In the genomic region with DNA sequence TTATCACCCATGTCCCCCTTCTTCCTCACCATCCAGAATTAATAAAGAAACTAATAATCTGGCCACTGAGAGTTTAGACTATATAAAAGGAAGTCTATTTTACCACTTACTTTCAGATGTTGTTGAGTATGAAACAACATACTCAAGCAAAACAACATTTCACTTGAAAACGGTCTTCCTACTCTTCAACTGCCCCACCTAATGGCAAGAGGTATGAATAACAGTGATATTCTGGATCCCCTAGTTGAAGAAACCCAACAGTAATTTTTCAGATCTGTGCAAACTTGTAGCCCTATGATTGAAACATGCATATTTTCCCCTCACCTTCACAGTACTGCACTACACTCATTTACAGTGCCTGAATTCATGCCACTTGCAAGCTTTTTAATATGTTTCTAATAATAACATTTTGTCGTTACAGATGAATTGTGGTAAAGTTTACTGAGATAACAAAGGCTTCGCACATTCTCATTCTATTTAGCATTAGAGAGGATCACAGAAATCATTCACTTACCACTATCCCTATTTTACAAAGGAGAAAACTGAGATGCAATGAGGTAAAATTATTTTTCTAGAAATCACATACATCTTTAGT, we compare ENCODE assay signal across 8 cellular contexts.
A peak's percentile ranks its signal among the peaks of the same experiment; 100 is the strongest.
DNase-seq lines count a peak whose midpoint lies in the region; ATAC-seq, FAIRE-seq and TF ChIP-seq lines count a peak whose summit lies in the region.

No MANE protein-coding gene starts in this region.

- no peaks in the 10 kb centered on the region for H4K20me1 ChIP-seq in keratinocyte (ENCODE audit: control insufficient read depth, extremely low read depth, insufficient read depth, low read length)

- H3K4me1 ChIP-seq in RWPE2 (ENCODE audit: insufficient read depth, poor library complexity, severe bottlenecking) (no peaks in the 10 kb centered on the region), keratinocyte (ENCODE audit: control insufficient read depth, extremely low read depth, insufficient read depth, low read length) (no peaks in the 10 kb centered on the region)

- H3K9me3 Mint-ChIP-seq in activated CD4-positive, alpha-beta memory T cell treated with anti-CD3 and anti-CD28 coated beads, Interleukin-2, amount 10 ng/mL, durations not matched to agents 7 days and 5 days, result no peaks in the 10 kb centered on the region

- H3K27ac Mint-ChIP-seq in activated CD4-positive, alpha-beta memory T cell treated with anti-CD3 and anti-CD28 coated beads, Interleukin-2, amount 10 ng/mL, durations not matched to agents 7 days and 5 days, result no peak overlapping the region

- no peaks in the 10 kb centered on the region for H3K9me1 ChIP-seq in keratinocyte (ENCODE audit: control insufficient read depth, extremely low read depth, insufficient read depth, low read length)

- POLR2A ChIA-PET in activated CD4-positive, alpha-beta memory T cell treated with anti-CD3 and anti-CD28 coated beads, Interleukin-2, amount 10 ng/mL, durations not matched to agents 7 days and 5 days (lab: Charles Lee), result no interaction called here

- H3K9me3 ChIP-seq in RWPE2 (ENCODE audit: severe bottlenecking) (no peaks in the 10 kb centered on the region), keratinocyte (ENCODE audit: control insufficient read depth, low read depth, low read length) (no peaks in the 10 kb centered on the region)

- H2AFZ ChIP-seq in keratinocyte (ENCODE audit: control insufficient read depth, low read length), result no peak overlapping the region

- peak; percentile 37 for DNase-seq in AG10803 (ENCODE audit: low read depth)
- no peak for DNase-seq in RWPE2 (ENCODE audit: low spot score)
- DNase-seq in keratinocyte (ENCODE audit: low read depth, low spot score), result no peak
- no peak for DNase-seq in NCI-H146 (lab: John Stamatoyannopoulos, UW)
- no peak for DNase-seq in activated CD4-positive, alpha-beta memory T cell treated with anti-CD3 and anti-CD28 coated beads, Interleukin-2, amount 10 ng/mL, durations not matched to agents 7 days and 5 days

- no peak overlapping the region for H3K4me3 ChIP-seq in AG10803 (ENCODE audit: low read length)
- no peak overlapping the region for H3K4me3 ChIP-seq in RWPE2 (ENCODE audit: severe bottlenecking)
- no peak overlapping the region for H3K4me3 ChIP-seq in keratinocyte (ENCODE audit: control insufficient read depth in 2 of 3, extremely low read depth in 1 of 3, insufficient read depth in 2 of 3, low read depth in 1 of 3, low read length in 3 of 3)

- no peak overlapping the region for H3K9ac ChIP-seq in keratinocyte (ENCODE audit: control insufficient read depth, extremely low read depth, insufficient read depth, low read length)

- ATAC-seq in GM18520 (IDR thresholded peaks at IDR 0.05; ENCODE audit: unreplicated experiment), result peak; percentile 61
- ATAC-seq in HG03378 (IDR thresholded peaks at IDR 0.05; ENCODE audit: unreplicated experiment), result peak; percentile 74
- ATAC-seq in RWPE2 (ENCODE audit: low read depth), result no peak
- ATAC-seq in HG03469 (IDR thresholded peaks at IDR 0.05; ENCODE audit: unreplicated experiment), result no peak

- no peaks in the 10 kb centered on the region for H3K27me3 Mint-ChIP-seq in activated CD4-positive, alpha-beta memory T cell treated with anti-CD3 and anti-CD28 coated beads, Interleukin-2, amount 10 ng/mL, durations not matched to agents 7 days and 5 days

- no peak overlapping the region for H3K4me2 ChIP-seq in keratinocyte (ENCODE audit: control insufficient read depth, extremely low read depth, insufficient read depth, low read depth, low read length)

- peak; percentile 20 for FAIRE-seq in keratinocyte (lab: Jason Lieb, UNC)

- H3K4me1 Mint-ChIP-seq in activated CD4-positive, alpha-beta memory T cell treated with anti-CD3 and anti-CD28 coated beads, Interleukin-2, amount 10 ng/mL, durations not matched to agents 7 days and 5 days, result no peaks in the 10 kb centered on the region

- H3K27me3 ChIP-seq in RWPE2 (ENCODE audit: insufficient read depth, poor library complexity, severe bottlenecking) (peaks cover 9% of the 10 kb centered on the region), keratinocyte (ENCODE audit: control insufficient read depth, extremely low read depth, insufficient read depth, low read length) (no peaks in the 10 kb centered on the region)

- H3K4me3 Mint-ChIP-seq in activated CD4-positive, alpha-beta memory T cell treated with anti-CD3 and anti-CD28 coated beads, Interleukin-2, amount 10 ng/mL, durations not matched to agents 7 days and 5 days, result no peak overlapping the region

- no peaks in the 10 kb centered on the region for H3K36me3 ChIP-seq in RWPE2 (ENCODE audit: low read depth)
- H3K36me3 ChIP-seq in keratinocyte (ENCODE audit: control insufficient read depth in 2 of 2, extremely low read depth in 1 of 2, insufficient read depth in 2 of 2, low read length in 2 of 2), result no peaks in the 10 kb centered on the region

- dilution Hi-C loops in keratinocyte (cut with MboI; ENCODE audit: extremely low pct_ligation_motif_present, low sequenced_read_pairs), result no loop called here

- no peak overlapping the region for H3K27ac ChIP-seq in RWPE2 (ENCODE audit: poor library complexity, severe bottlenecking)
- H3K27ac ChIP-seq in keratinocyte (ENCODE audit: control insufficient read depth, insufficient read depth, low read length), result no peak overlapping the region

- no peaks in the 10 kb centered on the region for H3K79me2 ChIP-seq in keratinocyte (ENCODE audit: control insufficient read depth, insufficient read depth, low read length)

- peak; percentile 77 for TF ChIP-seq CTCF in AG10803 (conservative IDR thresholded peaks at IDR 0.05; ENCODE audit: low read length)
- TF ChIP-seq CTCF in RWPE2 (IDR thresholded peaks at IDR 0.05; ENCODE audit: poor library complexity, severe bottlenecking), result peak; percentile 77
- peak in 2 of 3 experiments; percentile 49 to 61 for TF ChIP-seq CTCF in keratinocyte (optimal IDR thresholded peaks at IDR 0.05 in 1 of 3, IDR thresholded peaks at IDR 0.05 in 1 of 3, conservative IDR thresholded peaks at IDR 0.05 in 1 of 3; ENCODE audit: extremely low read depth in 1 of 3, insufficient read depth in 2 of 3, low read length in 3 of 3)

- H3K36me3 Mint-ChIP-seq in activated CD4-positive, alpha-beta memory T cell treated with anti-CD3 and anti-CD28 coated beads, Interleukin-2, amount 10 ng/mL, durations not matched to agents 7 days and 5 days (ENCODE audit: low read depth), result no peaks in the 10 kb centered on the region

- CTCF ChIA-PET in activated CD4-positive, alpha-beta memory T cell treated with anti-CD3 and anti-CD28 coated beads, Interleukin-2, amount 10 ng/mL, durations not matched to agents 7 days and 5 days (lab: Charles Lee), result no interaction called here

Comparison
In these comparisons a context has a peak if more than half of its experiments do, and no peak if none do; other contexts are left out.
1. ATAC-seq: peak in GM18520 (single experiment) and HG03378 (single experiment); none in RWPE2 (single experiment) and HG03469 (single experiment).
2. Peak in every context shown above with its lines, with median percentiles within 50 percentile points of each other: CTCF ChIP-seq.